Comparison of ENCODE assay signal across 9 cellular contexts in genomic region chr11:33801821-33802413, GRCh38. TPM values are rescaled to one million over a fixed set of nuclear protein-coding genes. Genes with fewer than 3 reads are reported as not detected.
DNase-seq lines count a peak whose midpoint lies in the region; ATAC-seq and TF ChIP-seq lines count a peak whose summit lies in the region.
"Had no signal": no experiment of that assay in that cellular context is flagged by ENCODE, and none has a peak within 500 bp of the region (broad histone marks: within the 10 kb centered on the region; RNA-seq: fewer than 3 reads in every experiment).

No MANE protein-coding gene starts in this region.

- DNase-seq in Calu3 (peak; percentile 8), IMR-90 (no peak), endodermal cell (no peak), neural progenitor cell (ENCODE audit: low spot score) (peak; percentile 47), NCI-H2029 treated with DMSO at 0.1 percent for 48 hours (lab: John Stamatoyannopoulos, UW) (no peak)
- DNase-seq in activated CD8-positive, alpha-beta memory T cell treated with anti-CD3 and anti-CD28 coated beads, Interleukin-2, amount 10 ng/mL, durations not matched to agents 7 days and 5 days: no peak
- no peak for DNase-seq in stimulated activated CD4-positive, alpha-beta T cell treated with anti-CD3 and anti-CD28 coated beads, Interleukin-12 subunit alpha, Interleukin-12 subunit beta, amount 100 ng/mL, for 4 hours
- DNase-seq: erythroblast had no signal

- WGBS in IMR-90 (ENCODE audit: extremely low coverage in 2 of 2, insufficient read length in 1 of 2), 2 experiments: 0% methylated on average over 1 of the region's 13 CpGs; no CpG with 5 or more reads in 1 of the 2 experiments
- 27 to 32% methylated on average over 9 to 13 of the region's 13 CpGs for WGBS in endodermal cell (ENCODE audit: insufficient coverage in 1 of 2, insufficient read length in 1 of 2), 2 experiments

- no peaks in the 10 kb centered on the region for H3K79me2 ChIP-seq in neural progenitor cell (ENCODE audit: low read depth)

- in situ Hi-C loops in IMR-90 (cut with MboI; ENCODE audit: low sequenced_read_pairs): no loop called here

- H3K4me1 Mint-ChIP-seq in Calu3 (ENCODE audit: low read depth, unreplicated experiment) (peaks cover 13% of the 10 kb centered on the region), endodermal cell (peaks cover 10% of the 10 kb centered on the region), neural progenitor cell (peaks cover 10% of the 10 kb centered on the region)
- H3K4me1 Mint-ChIP-seq in activated CD8-positive, alpha-beta memory T cell treated with anti-CD3 and anti-CD28 coated beads, Interleukin-2, amount 10 ng/mL, durations not matched to agents 7 days and 5 days: peaks cover 2% of the 10 kb centered on the region

- H4K20me1 ChIP-seq in IMR-90 (ENCODE audit: insufficient read depth, low read length) (no peaks in the 10 kb centered on the region), neural progenitor cell (ENCODE audit: low read depth) (no peaks in the 10 kb centered on the region)

- H3K9me3 Mint-ChIP-seq in Calu3 (ENCODE audit: low read depth, unreplicated experiment) (no peaks in the 10 kb centered on the region), endodermal cell (no peaks in the 10 kb centered on the region), neural progenitor cell (no peaks in the 10 kb centered on the region)
- no peaks in the 10 kb centered on the region for H3K9me3 Mint-ChIP-seq in activated CD8-positive, alpha-beta memory T cell treated with anti-CD3 and anti-CD28 coated beads, Interleukin-2, amount 10 ng/mL, durations not matched to agents 7 days and 5 days (ENCODE audit: low read depth)

- H3K79me1 ChIP-seq in IMR-90 (ENCODE audit: low read depth in 1 of 2, low read length in 2 of 2): no peaks in the 10 kb centered on the region

- H3K4me3 ChIP-seq in IMR-90 (ENCODE audit: insufficient read depth, low read depth, low read length): peak overlapping the region; percentile 32
- peak overlapping the region; percentile 83 for H3K4me3 ChIP-seq in endodermal cell (ENCODE audit: low read length)
- peak overlapping the region; percentile 50 for H3K4me3 ChIP-seq in neural progenitor cell

- H3K9me3 ChIP-seq in IMR-90 (ENCODE audit: control insufficient read depth, insufficient read depth, low read length): no peaks in the 10 kb centered on the region
- no peaks in the 10 kb centered on the region for H3K9me3 ChIP-seq in endodermal cell (ENCODE audit: control insufficient read depth, low read length)
- no peaks in the 10 kb centered on the region for H3K9me3 ChIP-seq in neural progenitor cell (ENCODE audit: low read depth)

- H3K4ac ChIP-seq in IMR-90 (ENCODE audit: low read depth, low read length): no peak overlapping the region

- H3K27me3 Mint-ChIP-seq in Calu3 (ENCODE audit: unreplicated experiment): peaks cover 80% of the 10 kb centered on the region
- peaks cover 47% of the 10 kb centered on the region for H3K27me3 Mint-ChIP-seq in endodermal cell (ENCODE audit: insufficient read depth)
- H3K27me3 Mint-ChIP-seq in neural progenitor cell (ENCODE audit: insufficient read depth, low read depth): peaks cover 15% of the 10 kb centered on the region
- peaks cover 82% of the 10 kb centered on the region for H3K27me3 Mint-ChIP-seq in activated CD8-positive, alpha-beta memory T cell treated with anti-CD3 and anti-CD28 coated beads, Interleukin-2, amount 10 ng/mL, durations not matched to agents 7 days and 5 days

- no peak overlapping the region for H2BK20ac ChIP-seq in IMR-90 (ENCODE audit: low read depth, low read length)

- H3K36me3 ChIP-seq in IMR-90 (ENCODE audit: control insufficient read depth, insufficient read depth, low read length) (no peaks in the 10 kb centered on the region), endodermal cell (ENCODE audit: control insufficient read depth, insufficient read depth, low read length) (no peaks in the 10 kb centered on the region), neural progenitor cell (no peaks in the 10 kb centered on the region)

- H2BK120ac ChIP-seq in IMR-90 (ENCODE audit: low read depth, low read length): no peak overlapping the region

- H3F3A ChIP-seq in neural progenitor cell (ENCODE audit: low read depth): no peaks in the 10 kb centered on the region

- no peaks in the 10 kb centered on the region for H3K36me3 Mint-ChIP-seq in Calu3 (ENCODE audit: insufficient read depth, unreplicated experiment)
- no peaks in the 10 kb centered on the region for H3K36me3 Mint-ChIP-seq in endodermal cell (ENCODE audit: low read depth)
- no peaks in the 10 kb centered on the region for H3K36me3 Mint-ChIP-seq in neural progenitor cell
- H3K36me3 Mint-ChIP-seq in activated CD8-positive, alpha-beta memory T cell treated with anti-CD3 and anti-CD28 coated beads, Interleukin-2, amount 10 ng/mL, durations not matched to agents 7 days and 5 days: no peaks in the 10 kb centered on the region

- H4K91ac ChIP-seq in IMR-90 (ENCODE audit: insufficient read depth, low read depth, low read length): no peak overlapping the region

- no peak for TF ChIP-seq POLR2A in IMR-90 (IDR thresholded peaks at IDR 0.05; ENCODE audit: low read depth, low read length)

- H3K4me2 ChIP-seq in IMR-90 (ENCODE audit: low read depth, low read length) (peak overlapping the region; percentile 81), neural progenitor cell (peak overlapping the region; percentile 82)

- ATAC-seq in IMR-90 (ENCODE audit: low read depth) (peak; percentile 55), HG03432 (IDR thresholded peaks at IDR 0.05; ENCODE audit: unreplicated experiment) (no peak)
- ATAC-seq in activated CD8-positive, alpha-beta memory T cell treated with anti-CD3 and anti-CD28 coated beads, Interleukin-2, amount 10 ng/mL, durations not matched to agents 7 days and 5 days: no peak

- H3K9ac ChIP-seq in IMR-90 (ENCODE audit: low read depth, low read length): 0 out of 2 replicates have a peak overlapping the region, but pooled peaks have one; percentile 5
- H3K9ac ChIP-seq in endodermal cell (ENCODE audit: extremely low read depth, low read length, poor library complexity, severe bottlenecking): peak overlapping the region; percentile 6
- no peak overlapping the region for H3K9ac ChIP-seq in neural progenitor cell

- H2BK15ac ChIP-seq in IMR-90 (ENCODE audit: low read depth, low read length): 0 out of 3 replicates have a peak overlapping the region, but pooled peaks have one; percentile 23

- H2BK5ac ChIP-seq in IMR-90 (ENCODE audit: low read depth, low read length, poor library complexity, severe bottlenecking): no peak overlapping the region

- intact Hi-C loops in Calu3 (cut with micrococcal nuclease; ENCODE audit: unreplicated experiment) (no loop called here), IMR-90 (cut with micrococcal nuclease) (loop anchor here (1.0 kb wide), 1 partner anchor 24 kb away; no protein-coding TSS in a partner anchor)

- H3K4me3 Mint-ChIP-seq in Calu3 (ENCODE audit: low read depth, unreplicated experiment) (peak overlapping the region; percentile 31), endodermal cell (peak overlapping the region; percentile 61), neural progenitor cell (peak overlapping the region; percentile 84)
- H3K4me3 Mint-ChIP-seq in activated CD8-positive, alpha-beta memory T cell treated with anti-CD3 and anti-CD28 coated beads, Interleukin-2, amount 10 ng/mL, durations not matched to agents 7 days and 5 days: no peak overlapping the region

- H2AK9ac ChIP-seq in IMR-90 (replicated peaks; ENCODE audit: low read depth, low read length, poor library complexity): no peak overlapping the region

- no peak overlapping the region for H3K56ac ChIP-seq in IMR-90 (ENCODE audit: extremely low read depth, insufficient read depth, low read length)

- H3K23ac ChIP-seq in IMR-90 (ENCODE audit: low read depth, low read length): peak overlapping the region; percentile 60

- H3K27ac ChIP-seq in IMR-90 (ENCODE audit: insufficient read depth, low read length) (no peak overlapping the region), endodermal cell (ENCODE audit: low read depth, low read length) (no peak overlapping the region), neural progenitor cell (no peak overlapping the region)

- H3K9me1 ChIP-seq in IMR-90 (ENCODE audit: insufficient read depth, low read length): no peaks in the 10 kb centered on the region

- dilution Hi-C loops in IMR-90 (cut with HindIII; ENCODE audit: low sequenced_read_pairs, unreplicated experiment): no loop called here

- H3K27ac Mint-ChIP-seq in Calu3 (ENCODE audit: unreplicated experiment) (no peak overlapping the region), endodermal cell (no peak overlapping the region), neural progenitor cell (no peak overlapping the region)
- no peak overlapping the region for H3K27ac Mint-ChIP-seq in activated CD8-positive, alpha-beta memory T cell treated with anti-CD3 and anti-CD28 coated beads, Interleukin-2, amount 10 ng/mL, durations not matched to agents 7 days and 5 days

- BruUV-seq in Calu3 (replicated peaks; lab: Mats Ljungman, UMichigan) (no TSS peak), IMR-90 (replicated peaks; lab: Mats Ljungman, UMichigan) (no TSS peak)

- H3K4me1 ChIP-seq in IMR-90 (ENCODE audit: control insufficient read depth, insufficient read depth, low read length) (no peaks in the 10 kb centered on the region; the same call in 1 of the 2 replicates), endodermal cell (ENCODE audit: control insufficient read depth, insufficient read depth, low read length) (no peaks in the 10 kb centered on the region), neural progenitor cell (peaks cover 7% of the 10 kb centered on the region)

- TF ChIP-seq CTCF in Calu3 (IDR thresholded peaks at IDR 0.05; ENCODE audit: unreplicated experiment): no peak
- TF ChIP-seq CTCF in IMR-90 (conservative IDR thresholded peaks at IDR 0.05; ENCODE audit: low read depth, low read length): no peak
- no peak for TF ChIP-seq CTCF in endodermal cell (conservative IDR thresholded peaks at IDR 0.05)
- no peak for TF ChIP-seq CTCF in neural progenitor cell (IDR thresholded peaks at IDR 0.05)

- no peak overlapping the region for H4K5ac ChIP-seq in IMR-90 (ENCODE audit: low read depth, low read length)

- H3K14ac ChIP-seq in IMR-90 (replicated peaks; ENCODE audit: low read depth, low read length): no peak overlapping the region; the same call in 1 of the 2 replicates

- no peak for TF ChIP-seq RAD21 in IMR-90 (IDR thresholded peaks at IDR 0.05; ENCODE audit: low read length)

- H2AFZ ChIP-seq in IMR-90 (replicated peaks; ENCODE audit: low read length, poor library complexity) (peak overlapping the region; percentile 95), neural progenitor cell (replicated peaks) (peak overlapping the region; percentile 90)

- no peak overlapping the region for H2AK5ac ChIP-seq in IMR-90 (ENCODE audit: low read depth, low read length)

- CTCF ChIA-PET in Calu3 (lab: Charles Lee) (no interaction called here), IMR-90 (lab: Yijun Ruan, JAX) (interaction anchor here (0.6 kb wide), 1 partner anchor 556 kb away, joined by 3 read pairs; no protein-coding TSS in a partner anchor)
- CTCF ChIA-PET in activated CD8-positive, alpha-beta memory T cell treated with anti-CD3 and anti-CD28 coated beads, Interleukin-2, amount 10 ng/mL, durations not matched to agents 7 days and 5 days (lab: Charles Lee): interaction anchor here (0.7 kb wide), 1 partner anchor 9 kb away, joined by 3 read pairs; no protein-coding TSS in a partner anchor

- peak overlapping the region in 1 of 2 experiments; percentile 11; a peak in 1 of 4 replicates for H4K8ac ChIP-seq in IMR-90 (ENCODE audit: low read depth in 2 of 2, low read length in 2 of 2)

- H3K27me3 ChIP-seq in IMR-90 (ENCODE audit: control insufficient read depth, insufficient read depth, low read length) (peaks cover 15% of the 10 kb centered on the region), endodermal cell (ENCODE audit: control insufficient read depth, insufficient read depth, low read length, poor library complexity, severe bottlenecking) (peaks cover 52% of the 10 kb centered on the region), neural progenitor cell (peaks cover 55% of the 10 kb centered on the region)

- no peak overlapping the region for H3K18ac ChIP-seq in IMR-90 (ENCODE audit: low read depth, low read length)

- POLR2A ChIA-PET in IMR-90 (lab: Charles Lee; ENCODE audit: unreplicated experiment): interaction anchor here (0.6 kb wide), 1 partner anchor 68 kb away, joined by 3 read pairs; no protein-coding TSS in a partner anchor

RNA-seq across cellular contexts. Expression of gene FBXO3, which starts 27.6 kb away (rescaled TPM):
- total RNA-seq in Calu3 (2022): 24.3 and 27.8 TPM in 2 replicates
- total RNA-seq in IMR-90 (2012; rRNA removed): 51.1 and 65.3 TPM in 2 replicates
- polyA plus RNA-seq in IMR-90 (2012; rRNA removed): 17.7 and 26.2 TPM in 2 replicates
- 8.7 and 11.8 TPM in 2 replicates for polyA plus RNA-seq in IMR-90 (2012; cell fraction: cytosol; rRNA removed)
- 3.5 and 32.2 TPM in 2 replicates for polyA plus RNA-seq in IMR-90 (2012; cell fraction: nucleus; rRNA removed; ENCODE audit: low replicate concordance)
- total RNA-seq in endodermal cell: 10 to 100 TPM; 12.8 to 15.0 TPM
- polyA plus RNA-seq in endodermal cell (2013, experiment 1 of 2): 30.7 TPM
- polyA plus RNA-seq in endodermal cell (2013, experiment 2 of 2): 28.3 TPM
- total RNA-seq in neural progenitor cell (ENCODE audit: low replicate concordance): 40.2 and 61.0 TPM in 2 replicates
- 10 to 100 TPM; 14.9 to 17.0 TPM for total RNA-seq in activated CD8-positive, alpha-beta memory T cell treated with anti-CD3 and anti-CD28 coated beads, Interleukin-2, amount 10 ng/mL, durations not matched to agents 7 days and 5 days

Comparison
In these comparisons a context has a peak if more than half of its experiments do, and no peak if none do; other contexts are left out.
1. DNase-seq: peak in Calu3 (single experiment) and neural progenitor cell (single experiment); none in IMR-90 (single experiment), endodermal cell (single experiment), activated CD8-positive, alpha-beta memory T cell treated with anti-CD3 and anti-CD28 coated beads, Interleukin-2, amount 10 ng/mL, durations not matched to agents 7 days and 5 days (single experiment), NCI-H2029 treated with DMSO at 0.1 percent for 48 hours (single experiment) and stimulated activated CD4-positive, alpha-beta T cell treated with anti-CD3 and anti-CD28 coated beads, Interleukin-12 subunit alpha, Interleukin-12 subunit beta, amount 100 ng/mL, for 4 hours (single experiment).
2. H3K4me3 ChIP-seq: peak in every context shown above with its lines; median percentile 83 in endodermal cell; 50 in neural progenitor cell; 32 in IMR-90.